2 cellular contexts compared by ENCODE assay signal in genomic region chr13:42014119-42014518, GRCh38.
TF ChIP-seq lines count a peak whose summit lies in the region.

No MANE protein-coding gene starts in this region.

TF ChIP-seq in IMR-90, 13 proteins besides CTCF, POLR2A, EP300 and RAD21:
- TF ChIP-seq BHLHE40 (IDR thresholded peaks at IDR 0.05; ENCODE audit: low read depth, low read length) (no peak), ELK1 (IDR thresholded peaks at IDR 0.05; ENCODE audit: borderline replicate concordance, low read depth, low read length) (no peak), USF2 (IDR thresholded peaks at IDR 0.05; ENCODE audit: low read depth, low read length) (no peak), NFE2L2 (IDR thresholded peaks at IDR 0.05; ENCODE audit: low read depth, low read length) (no peak), CEBPB (IDR thresholded peaks at IDR 0.05; ENCODE audit: low read depth, low read length) (no peak), MXI1 (IDR thresholded peaks at IDR 0.05; ENCODE audit: borderline replicate concordance, low read depth, low read length) (no peak), MAFK (IDR thresholded peaks at IDR 0.05; ENCODE audit: low read depth, low read length) (no peak), RCOR1 (IDR thresholded peaks at IDR 0.05; ENCODE audit: insufficient replicate concordance, low read length) (no peak), MAZ (IDR thresholded peaks at IDR 0.05; ENCODE audit: borderline replicate concordance, low read depth, low read length) (no peak), FOS (IDR thresholded peaks at IDR 0.05; ENCODE audit: low read depth, low read length) (no peak), CHD1 (IDR thresholded peaks at IDR 0.05; ENCODE audit: low read depth, low read length) (no peak), SMC3 (IDR thresholded peaks at IDR 0.05; ENCODE audit: low read depth, low read length) (no peak), RFX5 (IDR thresholded peaks at IDR 0.05; ENCODE audit: low read depth, low read length) (no peak)

TF ChIP-seq in H1, 55 proteins besides CTCF, POLR2A, EP300 and RAD21:
- TF ChIP-seq ZNF274 (IDR thresholded peaks at IDR 0.05; ENCODE audit: borderline replicate concordance, extremely low read depth, low read length) (no peak), NRF1 (IDR thresholded peaks at IDR 0.05; ENCODE audit: low read depth, low read length) (no peak), BACH1 (IDR thresholded peaks at IDR 0.05; ENCODE audit: low read length) (no peak), BRCA1 (IDR thresholded peaks at IDR 0.05; ENCODE audit: low read depth, low read length) (no peak), KDM4A (IDR thresholded peaks at IDR 0.05; ENCODE audit: low read depth, low read length, severe bottlenecking) (no peak), RXRA (IDR thresholded peaks at IDR 0.05; ENCODE audit: insufficient read depth, low read depth, low read length) (no peak), BCL11A (IDR thresholded peaks at IDR 0.05; ENCODE audit: low read depth in 2 of 2, low read length in 2 of 2) (no peak), EGR1 (IDR thresholded peaks at IDR 0.05; ENCODE audit: borderline replicate concordance, low read depth, low read length) (no peak), TAF1 (IDR thresholded peaks at IDR 0.05; ENCODE audit: low read depth, low read length) (no peak)
